9 cellular contexts compared by ENCODE assay signal in genomic region chrX:373641-374471, GRCh38. TPM values are rescaled to one million over a fixed set of nuclear protein-coding genes. Genes with fewer than 3 reads are reported as not detected.
DNase-seq lines count a peak whose midpoint lies in the region; ATAC-seq, FAIRE-seq and TF ChIP-seq lines count a peak whose summit lies in the region.
"Had no signal": no experiment of that assay in that cellular context is flagged by ENCODE, and none has a peak within 500 bp of the region (broad histone marks: within the 10 kb centered on the region; RNA-seq: fewer than 3 reads in every experiment).

No MANE protein-coding gene starts in this region.

- H3K4me2 ChIP-seq in SK-N-SH (peak overlapping the region; percentile 28; the same call in 1 of the 2 replicates), H1 (ENCODE audit: insufficient read depth in 1 of 2, low read depth in 2 of 2, low read length in 2 of 2) (peak overlapping the region; percentile 72 to 92)

- peak overlapping the region; percentile 60 for H3K18ac ChIP-seq in H1 (ENCODE audit: extremely low read depth, low read length)

- H3F3A ChIP-seq in SK-N-SH (replicated peaks; ENCODE audit: insufficient read depth) = no peaks in the 10 kb centered on the region

- H2AFZ ChIP-seq in SK-N-SH (ENCODE audit: low read depth) (no peak overlapping the region), H1 (ENCODE audit: low read length) (no peak overlapping the region)

- H4K20me1 ChIP-seq in SK-N-SH (ENCODE audit: insufficient read depth) (peaks cover 7% of the 10 kb centered on the region), H1 (replicated peaks in 1 of 2; ENCODE audit: control insufficient read depth in 1 of 2, insufficient read depth in 2 of 2, low read length in 2 of 2) (peaks cover 31 to 32% of the 10 kb centered on the region in 2 experiments)

- H2BK12ac ChIP-seq in H1 (ENCODE audit: low read depth, low read length) = no peak overlapping the region

- H4K5ac ChIP-seq in H1 (ENCODE audit: insufficient read length, low read depth, low read length) = peak overlapping the region; percentile 39

- H3K4me1 ChIP-seq in SK-N-SH (ENCODE audit: control insufficient read depth in 1 of 2, insufficient read depth in 2 of 2, low read depth in 1 of 2, low read length in 1 of 2) (peaks cover 0 to 6% of the 10 kb centered on the region in 2 experiments; a peak in 1 of 4 replicates), H1 (replicated peaks in 1 of 4; ENCODE audit: control insufficient read depth in 3 of 4, insufficient read depth in 4 of 4, low read length in 3 of 4) (peaks cover 0 to 33% (median 17%) of the 10 kb centered on the region in 4 experiments; a peak in 6 of 7 replicates)

- CTCF ChIA-PET in SK-N-SH (lab: Yijun Ruan, JAX) = no interaction called here
- CTCF ChIA-PET in H1 (lab: Charles Lee; ENCODE audit: partially characterized antibody) = no interaction called here

- H3K56ac ChIP-seq in H1 (replicated peaks; ENCODE audit: insufficient read length, low read depth, low read length) = no peak overlapping the region

- POLR2A ChIA-PET in SK-N-SH (lab: Yijun Ruan, JAX) = no interaction called here
- POLR2A ChIA-PET in H1 (lab: Charles Lee; ENCODE audit: partially characterized antibody) = no interaction called here
- POLR2A ChIA-PET in naive thymus-derived CD8-positive, alpha-beta T cell (lab: Charles Lee) = no interaction called here

- no peak overlapping the region for H3K4me3 ChIP-seq in SK-N-SH (ENCODE audit: low read depth in 2 of 2, low read length in 1 of 2)
- H3K4me3 ChIP-seq in H1 (ENCODE audit: extremely low read depth in 1 of 4, insufficient read depth in 2 of 4, low read depth in 3 of 4, low read length in 4 of 4) = peak overlapping the region; percentile 60 to 71 (median 64)

- no peak overlapping the region for H3K27ac ChIP-seq in SK-N-SH (ENCODE audit: low read depth in 2 of 2, low read length in 1 of 2)
- no peak overlapping the region for H3K27ac ChIP-seq in H1 (ENCODE audit: low read depth, low read length)

- no peaks in the 10 kb centered on the region for H3K9me3 ChIP-seq in SK-N-SH
- no peaks in the 10 kb centered on the region for H3K9me3 ChIP-seq in H1 (ENCODE audit: insufficient read depth in 2 of 2, low read depth in 1 of 2, low read length in 1 of 2)

- peaks cover 13% of the 10 kb centered on the region for H3K4me1 Mint-ChIP-seq in CD14-positive monocyte
- H3K4me1 Mint-ChIP-seq in naive thymus-derived CD8-positive, alpha-beta T cell = peaks cover 34 to 56% (median 40%) of the 10 kb centered on the region in 4 donors

- no peaks in the 10 kb centered on the region for H3K9me2 ChIP-seq in SK-N-SH

- TF ChIP-seq RAD21 in SK-N-SH (IDR thresholded peaks at IDR 0.05; ENCODE audit: low read length) (no peak), H1 (IDR thresholded peaks at IDR 0.05 in 1 of 2, conservative IDR thresholded peaks at IDR 0.05 in 1 of 2; ENCODE audit: low read depth in 2 of 2, low read length in 2 of 2) (no peak)

- H3K27me3 ChIP-seq in SK-N-SH (ENCODE audit: insufficient read depth) (no peaks in the 10 kb centered on the region), H1 (replicated peaks in 1 of 4; ENCODE audit: control insufficient read depth in 3 of 4, extremely low read depth in 1 of 4, insufficient read depth in 3 of 4, low read length in 3 of 4) (peaks cover 0 to 22% (median 10%) of the 10 kb centered on the region in 4 experiments; a peak in 5 of 7 replicates)

- H2BK5ac ChIP-seq in H1 (ENCODE audit: low read depth, low read length) = no peak overlapping the region

- no peak for TF ChIP-seq CTCF in CD14-positive monocyte (IDR thresholded peaks at IDR 0.05)
- no peak for TF ChIP-seq CTCF in SK-N-SH (IDR thresholded peaks at IDR 0.05)
- no peak for TF ChIP-seq CTCF in H1 (IDR thresholded peaks at IDR 0.05; ENCODE audit: control extremely low read depth in 1 of 3, insufficient read depth in 1 of 3, low read depth in 1 of 3, low read length in 3 of 3)

- H3K79me2 ChIP-seq in SK-N-SH (ENCODE audit: insufficient read depth) (peaks cover 13% of the 10 kb centered on the region; the same call in 1 of the 2 replicates), H1 (ENCODE audit: control insufficient read depth in 1 of 2, insufficient read depth in 2 of 2, low read length in 2 of 2) (peaks cover 4 to 64% of the 10 kb centered on the region in 2 experiments)

- no peak overlapping the region for H2BK120ac ChIP-seq in H1 (replicated peaks; ENCODE audit: low read depth, low read length)

- peaks cover 0 to 24% (median 10%) of the 10 kb centered on the region in 7 donors for H3K9me3 Mint-ChIP-seq in CD14-positive monocyte
- peaks cover 0 to 3% (median 0%) of the 10 kb centered on the region in 9 donors for H3K9me3 Mint-ChIP-seq in naive thymus-derived CD8-positive, alpha-beta T cell

- no peak overlapping the region for H3K14ac ChIP-seq in H1 (ENCODE audit: insufficient read length)

- H3K36me3 ChIP-seq in SK-N-SH (replicated peaks in 1 of 2; ENCODE audit: control insufficient read depth in 1 of 2, insufficient read depth in 2 of 2, low read length in 1 of 2) (no peaks in the 10 kb centered on the region), H1 (ENCODE audit: control insufficient read depth in 2 of 4, insufficient read depth in 4 of 4, low read length in 3 of 4) (no peaks in the 10 kb centered on the region)

- FAIRE-seq in H1 (lab: Jason Lieb, UNC) = no peak
- FAIRE-seq in urothelium cell line (lab: Jason Lieb, UNC) = no peak
- FAIRE-seq: GM18507 had no signal

- H2AK5ac ChIP-seq in H1 (ENCODE audit: low read depth, low read length) = no peak overlapping the region

- no peak overlapping the region for H4K91ac ChIP-seq in H1 (replicated peaks; ENCODE audit: insufficient read length, low read length)

- intact Hi-C loops in CD14-positive monocyte (cut with micrococcal nuclease) = no loop called here

- WGBS in SK-N-SH (ENCODE audit: low lambda C conversion rate) = 59% methylated on average over 21 of the region's 93 CpGs
- 1% methylated on average over 26 of the region's 93 CpGs; no CpG with 5 or more reads in 1 of the 2 experiments for WGBS in H1 (ENCODE audit: extremely low coverage in 1 of 2, insufficient coverage in 1 of 2, insufficient read length in 1 of 2, insufficient replicate concordance in 2 of 2, low coverage in 1 of 2, low lambda C conversion rate in 2 of 2, missing lambda C conversion rate in 1 of 2), 2 experiments

- no peak overlapping the region for H3K27ac Mint-ChIP-seq in CD14-positive monocyte
- peak overlapping the region in 1 of 10 donors; percentile 72 for H3K27ac Mint-ChIP-seq in naive thymus-derived CD8-positive, alpha-beta T cell

- H3K36me3 Mint-ChIP-seq in CD14-positive monocyte = peaks cover 6 to 7% of the 10 kb centered on the region in 2 donors
- peaks cover 4 to 16% (median 5%) of the 10 kb centered on the region in 3 donors for H3K36me3 Mint-ChIP-seq in naive thymus-derived CD8-positive, alpha-beta T cell

- peak overlapping the region; percentile 88; the same call in 1 of the 2 replicates for H4K8ac ChIP-seq in H1 (ENCODE audit: extremely low read depth, insufficient read depth, low read length)

- H3K4me3 Mint-ChIP-seq in CD14-positive monocyte = peak overlapping the region; percentile 16 to 69
- peak overlapping the region; percentile 72 to 92 (median 82) for H3K4me3 Mint-ChIP-seq in naive thymus-derived CD8-positive, alpha-beta T cell

- peaks cover 40 to 46% (median 41%) of the 10 kb centered on the region in 3 donors for H3K27me3 Mint-ChIP-seq in CD14-positive monocyte (ENCODE audit: low read depth in 3 of 3)
- peaks cover 17 to 45% (median 39%) of the 10 kb centered on the region in 5 donors for H3K27me3 Mint-ChIP-seq in naive thymus-derived CD8-positive, alpha-beta T cell

- TF ChIP-seq POLR2A in H1 (IDR thresholded peaks at IDR 0.05; ENCODE audit: control extremely low read depth in 1 of 2, low read depth in 2 of 2, low read length in 2 of 2) = peak in 1 of 2 experiments; percentile 61; a peak in 1 of 3 replicates
- no peak for TF ChIP-seq POLR2A in erythroblast (IDR thresholded peaks at IDR 0.05; ENCODE audit: low read length)

- no peak overlapping the region for H3K23ac ChIP-seq in H1 (ENCODE audit: insufficient read length)

- TF ChIP-seq EP300 in SK-N-SH (IDR thresholded peaks at IDR 0.05; ENCODE audit: borderline replicate concordance in 1 of 2, low read depth in 1 of 2, low read length in 1 of 2) (no peak), H1 (IDR thresholded peaks at IDR 0.05; ENCODE audit: borderline replicate concordance in 1 of 2, low read depth in 2 of 2, low read length in 2 of 2) (no peak)

- H3K79me1 ChIP-seq in H1 (ENCODE audit: low read depth, low read length) = peaks cover 31% of the 10 kb centered on the region

- peaks cover 13% of the 10 kb centered on the region; the same call in 1 of the 2 replicates for H3K23me2 ChIP-seq in H1 (ENCODE audit: low read depth, low read length)

- no peak overlapping the region for H2BK15ac ChIP-seq in H1 (ENCODE audit: low read length)

- H3K4ac ChIP-seq in H1 (replicated peaks; ENCODE audit: insufficient read length, low read depth, low read length) = no peak overlapping the region

- DNase-seq in CD14-positive monocyte (ENCODE audit: low spot score) (no peak), SK-N-SH (no peak), H1 (ENCODE audit: low read depth in 1 of 2, low spot score in 2 of 2) (peak in 1 of 2 experiments; percentile 85), urothelium cell line (ENCODE audit: low spot score) (peak; percentile 45), SIG-M5 (lab: John Stamatoyannopoulos, UW) (no peak), HK-2 (ENCODE audit: unreplicated experiment) (no peak), erythroblast (lab: John Stamatoyannopoulos, UW) (no peak)
- DNase-seq in naive thymus-derived CD8-positive, alpha-beta T cell = peak in 6 of 10 donors; percentile 13 to 61 (median 34)

- H2BK20ac ChIP-seq in H1 (ENCODE audit: low read length) = no peak overlapping the region

- peak; percentile 75 to 82 for ATAC-seq in naive thymus-derived CD8-positive, alpha-beta T cell

- H3K9ac ChIP-seq in SK-N-SH (no peak overlapping the region), H1 (replicated peaks in 1 of 4; ENCODE audit: extremely low read depth in 1 of 4, low read depth in 3 of 4, low read length in 3 of 4) (peak overlapping the region; percentile 47 to 82 (median 78); a peak in 6 of 7 replicates)

RNA-seq across cellular contexts. Expression of gene PPP2R3B, which starts 12.9 kb away (rescaled TPM):
- polyA plus RNA-seq in CD14-positive monocyte (1 to 10 TPM; 2.1 to 2.3 TPM), SK-N-SH (2012; rRNA removed) (18.9 and 19.4 TPM in 2 replicates), H1 (2011; rRNA removed) (47.6 and 80.1 TPM in 2 replicates)
- polyA plus RNA-seq in SK-N-SH (2012; cell fraction: cytosol; rRNA removed) = 7.3 and 11.6 TPM in 2 replicates
- 83.6 and 106 TPM in 2 replicates for polyA plus RNA-seq in SK-N-SH (2012; cell fraction: nucleus; rRNA removed)
- 84.3 and 86.7 TPM in 2 replicates for total RNA-seq in H1 (2021; fragmentation: NEBNext Ultra II Directional; extraction: Animal tissue kit (Norgen Biotek cat#: 25700))
- 74.0 TPM for polyA plus RNA-seq in H1 (2011; cell fraction: cytosol; rRNA removed)
- 265 TPM for polyA plus RNA-seq in H1 (2011; cell fraction: nucleus; rRNA removed)
- 46.6 to 79.9 TPM (median 73.3 TPM) in 4 replicates for polyA plus RNA-seq in H1 (2012, experiment 1 of 2)
- 48.0 TPM for polyA plus RNA-seq in H1 (2012, experiment 2 of 2)
- 41.6 TPM for polyA plus RNA-seq in H1 (2013, experiment 1 of 2)
- polyA plus RNA-seq in H1 (2013, experiment 2 of 2) = 37.4 TPM
- polyA minus RNA-seq in H1 (2011; rRNA and poly(A)+ RNA removed) = 39.1 and 49.9 TPM in 2 replicates
- polyA minus RNA-seq in H1 (2011; cell fraction: cytosol; rRNA and poly(A)+ RNA removed) = 56.4 TPM
- polyA minus RNA-seq in H1 (2011; cell fraction: nucleus; rRNA and poly(A)+ RNA removed) = 122 TPM
- total RNA-seq in naive thymus-derived CD8-positive, alpha-beta T cell = 10 to 100 TPM; 52.9 to 56.4 TPM
- 10 to 100 TPM in 1 of 3 donors, 1 to 10 TPM in 2; 7.4 to 12.9 (median 9.2) TPM for polyA plus RNA-seq in naive thymus-derived CD8-positive, alpha-beta T cell

RNA-seq across cellular contexts. Expression of gene GTPBP6, which starts 55.3 kb away (rescaled TPM):
- 10 to 100 TPM; 17.2 to 27.0 TPM for polyA plus RNA-seq in CD14-positive monocyte
- polyA plus RNA-seq in SK-N-SH (2012; rRNA removed) = 39.8 and 47.3 TPM in 2 replicates
- 19.6 and 31.2 TPM in 2 replicates for polyA plus RNA-seq in SK-N-SH (2012; cell fraction: cytosol; rRNA removed)
- polyA plus RNA-seq in SK-N-SH (2012; cell fraction: nucleus; rRNA removed) = 39.2 and 49.4 TPM in 2 replicates
- 55.4 and 57.1 TPM in 2 replicates for total RNA-seq in H1 (2021; fragmentation: NEBNext Ultra II Directional; extraction: Animal tissue kit (Norgen Biotek cat#: 25700))
- polyA plus RNA-seq in H1 (2011; rRNA removed) = 33.9 and 59.0 TPM in 2 replicates
- 56.3 TPM for polyA plus RNA-seq in H1 (2011; cell fraction: cytosol; rRNA removed)
- polyA plus RNA-seq in H1 (2011; cell fraction: nucleus; rRNA removed) = 61.5 TPM
- 26.6 to 55.2 TPM (median 54.8 TPM) in 4 replicates for polyA plus RNA-seq in H1 (2012, experiment 1 of 2)
- 40.7 TPM for polyA plus RNA-seq in H1 (2012, experiment 2 of 2)
- 35.4 TPM for polyA plus RNA-seq in H1 (2013, experiment 1 of 2)
- 32.3 TPM for polyA plus RNA-seq in H1 (2013, experiment 2 of 2)
- 17.9 and 18.5 TPM in 2 replicates for polyA minus RNA-seq in H1 (2011; rRNA and poly(A)+ RNA removed)
- polyA minus RNA-seq in H1 (2011; cell fraction: cytosol; rRNA and poly(A)+ RNA removed) = 23.8 TPM
- polyA minus RNA-seq in H1 (2011; cell fraction: nucleus; rRNA and poly(A)+ RNA removed) = 18.8 TPM
- total RNA-seq in naive thymus-derived CD8-positive, alpha-beta T cell = 100 to 1,000 TPM in 1 of 2 experiments, 10 to 100 TPM in 1; 98.5 to 101 TPM
- 10 to 100 TPM; 37.2 to 62.7 (median 45.6) TPM for polyA plus RNA-seq in naive thymus-derived CD8-positive, alpha-beta T cell

Comparison
In these comparisons a context has a peak if more than half of its experiments do, and no peak if none do; other contexts are left out.
1. DNase-seq: peak in naive thymus-derived CD8-positive, alpha-beta T cell (6 of 10) and urothelium cell line (single experiment); none in CD14-positive monocyte (single experiment), SK-N-SH (single experiment), SIG-M5 (single experiment), HK-2 (single experiment) and erythroblast (0 of 2).
2. H3K4me3 ChIP-seq: peak in H1 (4 of 4); none in SK-N-SH (0 of 2).